11 cellular contexts compared by ENCODE assay signal in the genomic region with DNA sequence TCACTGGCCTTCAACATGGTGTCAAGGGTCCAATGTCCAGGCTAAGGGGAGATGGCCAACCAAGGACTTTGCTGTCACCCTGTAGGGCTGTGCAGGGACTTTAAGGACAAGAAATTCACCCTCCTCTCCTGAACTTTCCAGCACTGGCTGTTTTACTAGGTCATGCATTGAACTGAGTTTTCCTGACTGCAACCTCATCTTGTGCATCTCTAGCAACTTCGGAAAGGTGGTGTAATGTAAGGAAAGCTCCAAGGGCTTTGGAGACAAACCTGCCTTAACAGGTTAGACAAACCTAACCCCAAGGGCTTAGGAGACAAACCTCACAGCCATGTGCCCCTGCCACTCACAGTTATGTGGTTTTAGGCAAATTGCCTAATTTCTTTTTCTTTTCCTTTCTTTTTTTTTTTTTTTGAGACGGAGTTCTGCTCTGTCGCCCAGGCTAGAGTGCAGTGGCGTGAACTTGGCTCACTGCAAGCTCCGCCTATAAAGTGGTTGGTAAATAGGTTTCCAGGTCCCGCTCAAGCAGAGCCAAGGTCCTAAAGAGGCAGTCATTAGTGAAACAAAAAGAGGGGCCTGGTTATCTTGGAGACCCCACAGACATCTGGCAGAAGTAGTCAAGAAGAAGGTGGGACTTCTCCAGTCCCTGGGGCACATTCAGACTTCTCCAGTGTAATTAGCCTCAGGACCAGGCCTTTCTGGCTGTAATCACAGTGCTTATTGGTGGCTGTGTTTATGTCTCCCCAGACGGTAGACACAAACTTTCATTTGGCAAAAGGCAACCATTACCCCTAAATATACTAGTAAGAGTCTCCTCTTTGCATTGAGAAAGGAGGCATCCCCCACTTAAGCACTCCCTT. TPM values are rescaled to one million over a fixed set of nuclear protein-coding genes. Genes with fewer than 3 reads are reported as not detected.
DNase-seq lines count a peak whose midpoint lies in the region; ATAC-seq and TF ChIP-seq lines count a peak whose summit lies in the region.
"Had no signal": no experiment of that assay in that cellular context is flagged by ENCODE, and none has a peak within 500 bp of the region (broad histone marks: within the 10 kb centered on the region; RNA-seq: fewer than 3 reads in every experiment).

No MANE protein-coding gene starts in this region.

- TF ChIP-seq EP300 in esophagus muscularis mucosa (IDR thresholded peaks at IDR 0.05): no peak

- no peaks in the 10 kb centered on the region for H3K36me3 ChIP-seq in DOHH2 (ENCODE audit: control insufficient read depth, low read length)
- H3K36me3 ChIP-seq in esophagus muscularis mucosa: no peaks in the 10 kb centered on the region

- H3F3A ChIP-seq in DOHH2 (ENCODE audit: control insufficient read depth, insufficient read depth): peaks cover 8% of the 10 kb centered on the region; the same call in 1 of the 2 replicates

- peak overlapping the region; percentile 45 for H3K4me3 ChIP-seq in DOHH2 (ENCODE audit: low read length)
- no peak overlapping the region for H3K4me3 ChIP-seq in esophagus muscularis mucosa

- peak; percentile 71 for ATAC-seq in GM19463 (IDR thresholded peaks at IDR 0.05; ENCODE audit: unreplicated experiment)
- ATAC-seq in HG03060 (IDR thresholded peaks at IDR 0.05; ENCODE audit: low read depth, unreplicated experiment): peak; percentile 78

- H3K79me2 ChIP-seq in DOHH2 (ENCODE audit: control insufficient read depth, low read length): no peaks in the 10 kb centered on the region

- intact Hi-C loops in esophagus muscularis mucosa (cut with DNase I): no loop called here

- TF ChIP-seq POLR2A in esophagus muscularis mucosa (IDR thresholded peaks at IDR 0.05; ENCODE audit: low read depth): no peak

- H3K27ac ChIP-seq in DOHH2 (ENCODE audit: low read depth, low read length) (peak overlapping the region; percentile 49), esophagus muscularis mucosa (replicated peaks in 1 of 4) (no peak overlapping the region)
- H3K27ac ChIP-seq: epithelial cell of prostate had no signal

- DNase-seq in OCI-M1 (lab: John Stamatoyannopoulos, UW): peak; percentile 12
- no peak for DNase-seq in NCI-H748 (lab: John Stamatoyannopoulos, UW; ENCODE audit: unreplicated experiment)
- no peak for DNase-seq in esophagus muscularis mucosa (ENCODE audit: extremely low spot score)
- no peak for DNase-seq in NCI-H526 (lab: John Stamatoyannopoulos, UW)
- DNase-seq in ureter (ENCODE audit: low spot score): no peak
- DNase-seq: activated naive CD8-positive, alpha-beta T cell treated with anti-CD3 and anti-CD28 coated beads, Interleukin-2, amount 10 ng/mL, durations not matched to agents 7 days and 5 days; stimulated activated CD4-positive, alpha-beta T cell treated with anti-CD3 and anti-CD28 coated beads, Interleukin-15, amount 100 ng/mL, for 24 hours had no signal

- no peak for TF ChIP-seq CTCF in DOHH2 (IDR thresholded peaks at IDR 0.05; ENCODE audit: low read depth, low read length, poor library complexity, severe bottlenecking)
- no peak for TF ChIP-seq CTCF in esophagus muscularis mucosa (IDR thresholded peaks at IDR 0.05)

- H3K27me3 ChIP-seq in DOHH2 (ENCODE audit: control insufficient read depth, low read length): no peaks in the 10 kb centered on the region
- peaks cover 0 to 16% (median 0%) of the 10 kb centered on the region in 4 donors for H3K27me3 ChIP-seq in esophagus muscularis mucosa

- 86% methylated on average over 7 of the region's 7 CpGs for WGBS in esophagus muscularis mucosa

- H4K20me1 ChIP-seq in DOHH2 (ENCODE audit: control insufficient read depth, insufficient read depth, low read depth, low read length): no peaks in the 10 kb centered on the region

- H3K4me2 ChIP-seq in DOHH2 (ENCODE audit: low read length): peak overlapping the region; percentile 62

- H3K9me3 ChIP-seq in DOHH2 (ENCODE audit: control insufficient read depth, insufficient read depth, low read length): no peaks in the 10 kb centered on the region
- H3K9me3 ChIP-seq in esophagus muscularis mucosa: no peaks in the 10 kb centered on the region

- no peaks in the 10 kb centered on the region for H3K9me2 ChIP-seq in DOHH2 (replicated peaks; ENCODE audit: control insufficient read depth, low read length)

- H3K4me1 ChIP-seq in DOHH2 (ENCODE audit: control insufficient read depth, low read length): peaks cover 68% of the 10 kb centered on the region
- H3K4me1 ChIP-seq in esophagus muscularis mucosa: no peaks in the 10 kb centered on the region

RNA-seq across cellular contexts. Expression of a gene that starts 37.6 kb away (rescaled TPM):
- total RNA-seq in esophagus muscularis mucosa (1 to 10 TPM in 1 of 4 donors, under 1 TPM in 3; 0.42 to 1.3 (median 0.79) TPM), ureter (4.9 TPM)
